In genomic region chr12:122403115-122403770, GRCh38 we compare ENCODE assay signal across 11 cellular contexts. TPM values are rescaled to one million over a fixed set of nuclear protein-coding genes. Genes with fewer than 3 reads are reported as not detected.
DNase-seq lines count a peak whose midpoint lies in the region; ATAC-seq, FAIRE-seq and TF ChIP-seq lines count a peak whose summit lies in the region.
"Had no signal": no experiment of that assay in that cellular context is flagged by ENCODE, and none has a peak within 500 bp of the region (broad histone marks: within the 10 kb centered on the region; RNA-seq: fewer than 3 reads in every experiment).

No MANE protein-coding gene starts in this region.

- TF ChIP-seq CTCF in GM12865 (IDR thresholded peaks at IDR 0.05; ENCODE audit: insufficient read depth, low read depth, low read length, missing control alignments) (no peak), progenitor cell of endocrine pancreas (IDR thresholded peaks at IDR 0.05; ENCODE audit: unreplicated experiment) (no peak)

- H3K27ac Mint-ChIP-seq in naive B cell = peak overlapping the region in 5 of 6 donors; percentile 18 to 85 (median 72)
- no peak overlapping the region for H3K27ac Mint-ChIP-seq in progenitor cell of endocrine pancreas

- ATAC-seq in naive B cell (ENCODE audit: low read depth in 2 of 2) = peak; percentile 38 to 46
- ATAC-seq: right cardiac atrium, Right ventricle myocardium inferior had no signal

- H3K4me3 ChIP-seq in GM12865 (ENCODE audit: low read depth, low read length) = no peak overlapping the region; the same call in 1 of the 2 replicates

- H3K4me3 Mint-ChIP-seq in naive B cell = peak overlapping the region in 3 of 8 donors; percentile 30 to 53 (median 45)
- no peak overlapping the region for H3K4me3 Mint-ChIP-seq in progenitor cell of endocrine pancreas (ENCODE audit: low read depth)

- H3K4me1 Mint-ChIP-seq in naive B cell (peaks cover 31 to 44% (median 32%) of the 10 kb centered on the region in 3 donors), progenitor cell of endocrine pancreas (ENCODE audit: low read depth) (peaks cover 36% of the 10 kb centered on the region)

- no peaks in the 10 kb centered on the region for H3K9me3 Mint-ChIP-seq in naive B cell
- no peaks in the 10 kb centered on the region for H3K9me3 Mint-ChIP-seq in progenitor cell of endocrine pancreas (ENCODE audit: low read depth)

- DNase-seq in GM12865 (ENCODE audit: low read depth) (peak; percentile 75), GM19239 (ENCODE audit: insufficient read length, low spot score) (peak; percentile 30), NOMO-1 treated with DMSO at 0.1 percent for 48 hours (lab: John Stamatoyannopoulos, UW; ENCODE audit: unreplicated experiment) (peak; percentile 49), naive B cell (no peak), SW480 (ENCODE audit: low spot score) (no peak), progenitor cell of endocrine pancreas (ENCODE audit: low spot score, unreplicated experiment) (no peak), SKM-1 (lab: John Stamatoyannopoulos, UW; ENCODE audit: unreplicated experiment) (no peak), NCI-H2107 treated with DMSO at 0.1 percent for 48 hours (lab: John Stamatoyannopoulos, UW; ENCODE audit: unreplicated experiment) (no peak)
- DNase-seq: activated CD8-positive, alpha-beta memory T cell treated with anti-CD3 and anti-CD28 coated beads, Interleukin-2, amount 50 U/mL, for 4 hours; right cardiac atrium had no signal

- H3K36me3 Mint-ChIP-seq in naive B cell = no peaks in the 10 kb centered on the region
- peaks cover 6% of the 10 kb centered on the region for H3K36me3 Mint-ChIP-seq in progenitor cell of endocrine pancreas (ENCODE audit: insufficient read depth)

- no peaks in the 10 kb centered on the region for H3K27me3 Mint-ChIP-seq in naive B cell
- H3K27me3 Mint-ChIP-seq in progenitor cell of endocrine pancreas = no peaks in the 10 kb centered on the region

- peak; percentile 48 for FAIRE-seq in GM19239 (lab: Jason Lieb, UNC)

RNA-seq across cellular contexts. Expression of gene CLIP1, which starts 19.2 kb away (rescaled TPM):
- 10 to 100 TPM in 1 of 6 donors, 1 to 10 TPM in 5; 1.4 to 21.0 (median 9.1) TPM for polyA plus RNA-seq in naive B cell (ENCODE audit: low read depth in 6 of 6)
- total RNA-seq in progenitor cell of endocrine pancreas = 78.6 and 81.8 TPM in 2 replicates

Comparison
In these comparisons a context has a peak if more than half of its experiments do, and no peak if none do; other contexts are left out.
1. DNase-seq: peak in GM12865 (single experiment), GM19239 (single experiment) and NOMO-1 treated with DMSO at 0.1 percent for 48 hours (single experiment); none in naive B cell (single experiment), SW480 (single experiment), progenitor cell of endocrine pancreas (single experiment), SKM-1 (single experiment) and NCI-H2107 treated with DMSO at 0.1 percent for 48 hours (single experiment).